1 cellular context compared by ENCODE assay signal in the genomic region with DNA sequence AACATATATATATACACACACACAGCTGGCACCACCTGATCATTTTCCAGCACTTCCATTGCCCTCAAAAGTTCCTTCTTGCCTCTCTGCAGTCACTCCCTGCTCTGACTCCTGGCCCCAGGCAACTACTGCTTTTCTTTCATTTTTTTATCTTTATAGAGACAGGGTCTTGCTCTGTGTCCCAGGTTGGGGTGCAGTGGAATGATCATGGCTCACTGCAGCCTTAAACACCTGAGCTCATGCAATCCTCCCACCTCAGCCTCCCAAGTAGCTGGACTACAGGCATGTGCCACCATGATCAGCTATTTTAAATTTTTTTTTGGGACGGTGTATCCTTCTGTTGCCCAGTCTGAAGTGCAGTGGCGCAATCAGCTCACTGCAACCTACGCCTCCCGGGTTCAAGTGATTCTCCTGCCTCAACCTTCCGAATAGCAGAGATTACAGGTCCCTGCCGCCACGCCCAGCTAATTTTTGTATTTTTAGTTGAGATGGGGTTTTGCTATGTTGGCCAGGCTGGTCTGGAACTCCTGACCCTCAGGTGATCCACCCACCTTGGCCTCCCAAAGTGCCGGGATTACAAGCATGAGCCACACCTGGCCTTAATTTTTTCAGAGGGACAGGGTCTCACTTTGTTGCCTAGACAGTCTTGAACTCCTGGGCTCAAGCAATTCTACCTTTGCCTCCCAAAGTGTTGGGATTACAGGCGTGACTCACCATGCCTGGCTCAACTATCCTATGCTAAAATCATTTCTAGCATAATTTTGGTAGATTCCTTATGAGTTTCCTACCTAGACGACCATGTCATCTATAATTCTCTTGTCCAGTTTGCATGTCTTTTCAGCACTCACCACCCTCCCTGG.
TF ChIP-seq lines count a peak whose summit lies in the region.

No MANE protein-coding gene starts in this region.

TF ChIP-seq in K562, 482 proteins besides CTCF, POLR2A, EP300 and RAD21:
- TF ChIP-seq CCNT2 (IDR thresholded peaks at IDR 0.05; ENCODE audit: borderline replicate concordance, extremely low read depth, insufficient read length, low read depth, low read length) (peak; percentile 0), RBFOX2 (IDR thresholded peaks at IDR 0.05; ENCODE audit: low read depth, low read length) (peak; percentile 38; the same call in 1 of the 2 replicates), ZNF408 (CRISPR knock-in tag; IDR thresholded peaks at IDR 0.05; ENCODE audit: low read depth) (no peak), SUPT5H (IDR thresholded peaks at IDR 0.05) (peak; percentile 55), CEBPB (tag; IDR thresholded peaks at IDR 0.05) (0 out of 2 replicates have a peak, but pooled peaks have one; percentile 29), RBM22 (IDR thresholded peaks at IDR 0.05; ENCODE audit: low read depth, low read length, poor library complexity, severe bottlenecking) (peak; percentile 32), ZBED1 (IDR thresholded peaks at IDR 0.05) (peak; percentile 75; the same call in 1 of the 2 replicates), ILF3 (IDR thresholded peaks at IDR 0.05; ENCODE audit: borderline replicate concordance) (0 out of 2 replicates have a peak, but pooled peaks have one; percentile 27), POLR2H (tag; IDR thresholded peaks at IDR 0.05; ENCODE audit: low read depth) (0 out of 2 replicates have a peak, but pooled peaks have one; percentile 23), ZNF121 (CRISPR knock-in tag; conservative IDR thresholded peaks at IDR 0.05) (peak; percentile 62), CHD2 (IDR thresholded peaks at IDR 0.05; ENCODE audit: low read depth, low read length) (peak; percentile 50; the same call in 1 of the 2 replicates), KDM5B (IDR thresholded peaks at IDR 0.05; ENCODE audit: insufficient replicate concordance, low read depth, low read length) (peak; percentile 21), POLR2B (IDR thresholded peaks at IDR 0.05; ENCODE audit: low read depth, partially characterized antibody) (peak; percentile 53), NCOR1 (IDR thresholded peaks at IDR 0.05) (0 out of 2 replicates have a peak, but pooled peaks have one; percentile 14), EWSR1 (IDR thresholded peaks at IDR 0.05; ENCODE audit: borderline replicate concordance, low read depth, partially characterized antibody) (no peak), POLR2G (IDR thresholded peaks at IDR 0.05; ENCODE audit: low read depth, low read length) (peak; percentile 49; the same call in 1 of the 2 replicates), FOXM1 (IDR thresholded peaks at IDR 0.05; ENCODE audit: low read depth) (no peak), FOXM1 (CRISPR knock-in tag; IDR thresholded peaks at IDR 0.05; ENCODE audit: low read depth) (no peak), POLR2AphosphoS2 (IDR thresholded peaks at IDR 0.05; ENCODE audit: low read length) (peak; percentile 49; the same call in 1 of the 2 replicates), CREB1 (IDR thresholded peaks at IDR 0.05) (no peak), CREB1 (CRISPR knock-in tag; IDR thresholded peaks at IDR 0.05) (peak; percentile 11; the same call in 1 of the 2 replicates), SP1 (CRISPR knock-in tag; IDR thresholded peaks at IDR 0.05) (no peak), PML (IDR thresholded peaks at IDR 0.05; ENCODE audit: low read length) (peak; percentile 10; the same call in 1 of the 2 replicates)
- TF ChIP-seq, protein P1, sequence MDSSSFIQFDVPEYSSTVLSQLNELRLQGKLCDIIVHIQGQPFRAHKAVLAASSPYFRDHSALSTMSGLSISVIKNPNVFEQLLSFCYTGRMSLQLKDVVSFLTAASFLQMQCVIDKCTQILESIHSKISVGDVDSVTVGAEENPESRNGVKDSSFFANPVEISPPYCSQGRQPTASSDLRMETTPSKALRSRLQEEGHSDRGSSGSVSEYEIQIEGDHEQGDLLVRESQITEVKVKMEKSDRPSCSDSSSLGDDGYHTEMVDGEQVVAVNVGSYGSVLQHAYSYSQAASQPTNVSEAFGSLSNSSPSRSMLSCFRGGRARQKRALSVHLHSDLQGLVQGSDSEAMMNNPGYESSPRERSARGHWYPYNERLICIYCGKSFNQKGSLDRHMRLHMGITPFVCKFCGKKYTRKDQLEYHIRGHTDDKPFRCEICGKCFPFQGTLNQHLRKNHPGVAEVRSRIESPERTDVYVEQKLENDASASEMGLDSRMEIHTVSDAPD (CRISPR knock-in tag; IDR thresholded peaks at IDR 0.05): no peak
- TF ChIP-seq, protein P2, sequence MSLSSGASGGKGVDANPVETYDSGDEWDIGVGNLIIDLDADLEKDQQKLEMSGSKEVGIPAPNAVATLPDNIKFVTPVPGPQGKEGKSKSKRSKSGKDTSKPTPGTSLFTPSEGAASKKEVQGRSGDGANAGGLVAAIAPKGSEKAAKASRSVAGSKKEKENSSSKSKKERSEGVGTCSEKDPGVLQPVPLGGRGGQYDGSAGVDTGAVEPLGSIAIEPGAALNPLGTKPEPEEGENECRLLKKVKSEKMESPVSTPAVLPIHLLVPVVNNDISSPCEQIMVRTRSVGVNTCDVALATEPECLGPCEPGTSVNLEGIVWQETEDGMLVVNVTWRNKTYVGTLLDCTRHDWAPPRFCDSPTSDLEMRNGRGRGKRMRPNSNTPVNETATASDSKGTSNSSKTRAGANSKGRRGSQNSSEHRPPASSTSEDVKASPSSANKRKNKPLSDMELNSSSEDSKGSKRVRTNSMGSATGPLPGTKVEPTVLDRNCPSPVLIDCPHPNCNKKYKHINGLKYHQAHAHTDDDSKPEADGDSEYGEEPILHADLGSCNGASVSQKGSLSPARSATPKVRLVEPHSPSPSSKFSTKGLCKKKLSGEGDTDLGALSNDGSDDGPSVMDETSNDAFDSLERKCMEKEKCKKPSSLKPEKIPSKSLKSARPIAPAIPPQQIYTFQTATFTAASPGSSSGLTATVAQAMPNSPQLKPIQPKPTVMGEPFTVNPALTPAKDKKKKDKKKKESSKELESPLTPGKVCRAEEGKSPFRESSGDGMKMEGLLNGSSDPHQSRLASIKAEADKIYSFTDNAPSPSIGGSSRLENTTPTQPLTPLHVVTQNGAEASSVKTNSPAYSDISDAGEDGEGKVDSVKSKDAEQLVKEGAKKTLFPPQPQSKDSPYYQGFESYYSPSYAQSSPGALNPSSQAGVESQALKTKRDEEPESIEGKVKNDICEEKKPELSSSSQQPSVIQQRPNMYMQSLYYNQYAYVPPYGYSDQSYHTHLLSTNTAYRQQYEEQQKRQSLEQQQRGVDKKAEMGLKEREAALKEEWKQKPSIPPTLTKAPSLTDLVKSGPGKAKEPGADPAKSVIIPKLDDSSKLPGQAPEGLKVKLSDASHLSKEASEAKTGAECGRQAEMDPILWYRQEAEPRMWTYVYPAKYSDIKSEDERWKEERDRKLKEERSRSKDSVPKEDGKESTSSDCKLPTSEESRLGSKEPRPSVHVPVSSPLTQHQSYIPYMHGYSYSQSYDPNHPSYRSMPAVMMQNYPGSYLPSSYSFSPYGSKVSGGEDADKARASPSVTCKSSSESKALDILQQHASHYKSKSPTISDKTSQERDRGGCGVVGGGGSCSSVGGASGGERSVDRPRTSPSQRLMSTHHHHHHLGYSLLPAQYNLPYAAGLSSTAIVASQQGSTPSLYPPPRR (CRISPR knock-in tag; IDR thresholded peaks at IDR 0.05; ENCODE audit: borderline replicate concordance): no peak
- TF ChIP-seq, protein P3, sequence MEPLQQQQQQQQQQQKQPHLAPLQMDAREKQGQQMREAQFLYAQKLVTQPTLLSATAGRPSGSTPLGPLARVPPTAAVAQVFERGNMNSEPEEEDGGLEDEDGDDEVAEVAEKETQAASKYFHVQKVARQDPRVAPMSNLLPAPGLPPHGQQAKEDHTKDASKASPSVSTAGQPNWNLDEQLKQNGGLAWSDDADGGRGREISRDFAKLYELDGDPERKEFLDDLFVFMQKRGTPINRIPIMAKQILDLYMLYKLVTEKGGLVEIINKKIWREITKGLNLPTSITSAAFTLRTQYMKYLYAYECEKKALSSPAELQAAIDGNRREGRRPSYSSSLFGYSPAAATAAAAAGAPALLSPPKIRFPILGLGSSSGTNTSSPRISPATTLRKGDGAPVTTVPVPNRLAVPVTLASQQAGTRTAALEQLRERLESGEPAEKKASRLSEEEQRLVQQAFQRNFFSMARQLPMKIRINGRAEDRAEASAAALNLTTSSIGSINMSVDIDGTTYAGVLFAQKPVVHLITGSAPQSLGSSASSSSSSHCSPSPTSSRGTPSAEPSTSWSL (CRISPR knock-in tag; IDR thresholded peaks at IDR 0.05; ENCODE audit: borderline replicate concordance): no peak
TF ChIP-seq in K562: peak in this region for 17.
